8 cellular contexts compared by ENCODE assay signal in genomic region chr3:100603449-100603848, GRCh38. TPM values are rescaled to one million over a fixed set of nuclear protein-coding genes. Genes with fewer than 3 reads are reported as not detected.
DNase-seq lines count a peak whose midpoint lies in the region; ATAC-seq, FAIRE-seq and TF ChIP-seq lines count a peak whose summit lies in the region.

No MANE protein-coding gene starts in this region.

- H3K36me3 Mint-ChIP-seq in T-helper 17 cell (ENCODE audit: low read depth) = no peaks in the 10 kb centered on the region
- H3K36me3 Mint-ChIP-seq in stimulated activated effector memory CD8-positive, alpha-beta T cell treated with anti-CD3 and anti-CD28 coated beads, Interleukin-12 subunit alpha, Interleukin-12 subunit beta, amount 100 ng/mL, for 72 hours = no peaks in the 10 kb centered on the region

- peak; percentile 51 for DNase-seq in D341Med (ENCODE audit: low spot score)
- DNase-seq in T-helper 17 cell = no peak
- DNase-seq in fibroblast of villous mesenchyme (ENCODE audit: low read depth) = peak; percentile 42
- no peak for DNase-seq in stimulated activated effector memory CD8-positive, alpha-beta T cell treated with anti-CD3 and anti-CD28 coated beads, Interleukin-12 subunit alpha, Interleukin-12 subunit beta, amount 100 ng/mL, for 72 hours (ENCODE audit: low spot score in 2 of 2)
- no peak for DNase-seq in GM19239 (ENCODE audit: insufficient read length, low spot score)

- H3K27me3 Mint-ChIP-seq in T-helper 17 cell = peaks cover 8% of the 10 kb centered on the region

- H3K9me3 Mint-ChIP-seq in stimulated activated effector memory CD8-positive, alpha-beta T cell treated with anti-CD3 and anti-CD28 coated beads, Interleukin-12 subunit alpha, Interleukin-12 subunit beta, amount 100 ng/mL, for 72 hours = peaks cover 3% of the 10 kb centered on the region

- no peaks in the 10 kb centered on the region for H3K9me3 ChIP-seq in T-helper 17 cell (ENCODE audit: control insufficient read depth, low read length, poor library complexity, severe bottlenecking)

- no peak overlapping the region for H3K4me3 Mint-ChIP-seq in T-helper 17 cell
- peak overlapping the region; percentile 21 for H3K4me3 Mint-ChIP-seq in stimulated activated effector memory CD8-positive, alpha-beta T cell treated with anti-CD3 and anti-CD28 coated beads, Interleukin-12 subunit alpha, Interleukin-12 subunit beta, amount 100 ng/mL, for 72 hours

- ATAC-seq in HG03442 (IDR thresholded peaks at IDR 0.05; ENCODE audit: unreplicated experiment) (peak; percentile 37), T-helper 17 cell (no peak), HG02763 (IDR thresholded peaks at IDR 0.05; ENCODE audit: unreplicated experiment) (no peak)
- no peak for ATAC-seq in stimulated activated effector memory CD8-positive, alpha-beta T cell treated with anti-CD3 and anti-CD28 coated beads, Interleukin-12 subunit alpha, Interleukin-12 subunit beta, amount 100 ng/mL, for 72 hours

- H3K27ac Mint-ChIP-seq in T-helper 17 cell = peak overlapping the region; percentile 10
- H3K27ac Mint-ChIP-seq in stimulated activated effector memory CD8-positive, alpha-beta T cell treated with anti-CD3 and anti-CD28 coated beads, Interleukin-12 subunit alpha, Interleukin-12 subunit beta, amount 100 ng/mL, for 72 hours = no peak overlapping the region

- H3K4me3 ChIP-seq in fibroblast of villous mesenchyme (ENCODE audit: low read depth, low read length) = no peak overlapping the region

- peak; percentile 30 for TF ChIP-seq POLR2A in GM19193 (IDR thresholded peaks at IDR 0.05; ENCODE audit: extremely low read depth, insufficient read depth, insufficient read length)

- TF ChIP-seq CTCF in fibroblast of villous mesenchyme (IDR thresholded peaks at IDR 0.05; ENCODE audit: insufficient read depth, low read depth, low read length) = peak; percentile 68

- no peak for FAIRE-seq in GM19239 (lab: Jason Lieb, UNC)

- peaks cover 13% of the 10 kb centered on the region for H3K4me1 Mint-ChIP-seq in T-helper 17 cell
- peaks cover 12% of the 10 kb centered on the region for H3K4me1 Mint-ChIP-seq in stimulated activated effector memory CD8-positive, alpha-beta T cell treated with anti-CD3 and anti-CD28 coated beads, Interleukin-12 subunit alpha, Interleukin-12 subunit beta, amount 100 ng/mL, for 72 hours

RNA-seq across cellular contexts. Expression of gene ADGRG7, which starts 6.0 kb away (rescaled TPM):
- not detected for total RNA-seq in T-helper 17 cell
- not detected in 2 replicates for total RNA-seq in fibroblast of villous mesenchyme

Comparison
In these comparisons a context has a peak if more than half of its experiments do, and no peak if none do; other contexts are left out.
1. DNase-seq: peak in D341Med (single experiment) and fibroblast of villous mesenchyme (single experiment); none in T-helper 17 cell (0 of 3), stimulated activated effector memory CD8-positive, alpha-beta T cell treated with anti-CD3 and anti-CD28 coated beads, Interleukin-12 subunit alpha, Interleukin-12 subunit beta, amount 100 ng/mL, for 72 hours (0 of 2) and GM19239 (single experiment).